In the genomic region with DNA sequence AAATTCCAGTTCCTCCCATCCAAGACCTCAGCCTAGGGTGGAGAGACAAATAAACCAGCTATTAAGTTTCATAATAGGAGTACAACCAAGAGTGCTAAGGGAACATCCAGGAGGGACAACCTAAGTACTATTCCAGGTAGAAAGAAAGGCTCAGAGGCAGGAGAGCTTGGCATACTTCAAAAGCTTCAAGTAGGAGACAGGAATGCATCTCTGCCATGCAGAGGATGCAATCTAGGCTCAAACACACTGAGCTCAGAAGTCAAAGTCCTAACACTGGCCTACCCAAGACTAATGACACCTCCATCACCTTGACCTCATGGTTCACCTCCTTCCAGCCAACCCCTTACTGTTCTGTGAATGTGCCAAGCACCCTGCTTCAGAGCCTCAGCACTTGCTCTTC, we compare ENCODE assay signal across 19 cellular contexts.
"Had no signal": no experiment of that assay in that cellular context is flagged by ENCODE, and none has a peak within 500 bp of the region (broad histone marks: within the 10 kb centered on the region; RNA-seq: fewer than 3 reads in every experiment).

No MANE protein-coding gene starts in this region.

- DNase-seq: activated CD4-positive, alpha-beta T cell treated with anti-CD3 and anti-CD28 coated beads for 36 hours; activated CD8-positive, alpha-beta T cell treated with anti-CD3 and anti-CD28 coated beads for 36 hours; activated naive CD4-positive, alpha-beta T cell treated with Interleukin-2 at 50 U/mL for 16 hours; activated naive CD8-positive, alpha-beta T cell treated with anti-CD3 and anti-CD28 coated beads, Interleukin-2, amount 10 ng/mL, durations not matched to agents 7 days and 5 days; activated T-cell treated with anti-CD3 and anti-CD28 coated beads, Interleukin-2, amount 50 U/mL, for 1 hour; cortex of kidney; heart left ventricle; immature natural killer cell; occipital lobe; stimulated activated CD4-positive, alpha-beta T cell treated with anti-CD3 and anti-CD28 coated beads, Interleukin-2, amount 100 ng/mL, for 24 hours; stimulated activated naive CD4-positive, alpha-beta T cell treated with Interleukin-2 at 50 U/mL for 16 hours had no signal

- H3K27me3 ChIP-seq: gastroesophageal sphincter, heart left ventricle, thyroid gland had no signal

- H3K27ac Mint-ChIP-seq: activated CD4-positive, alpha-beta T cell treated with anti-CD3 and anti-CD28 coated beads for 36 hours; activated CD8-positive, alpha-beta T cell treated with anti-CD3 and anti-CD28 coated beads for 36 hours; activated naive CD8-positive, alpha-beta T cell treated with anti-CD3 and anti-CD28 coated beads, Interleukin-2, amount 10 ng/mL, durations not matched to agents 7 days and 5 days; activated T-helper 2 cell treated with anti-CD3 and anti-CD28 coated beads, Interferon-gamma antibody, Interleukin-2, Interleukin-4, amounts not matched to agents 10 μg/mL and 5 μg/mL and 100 μg/mL, durations not matched to agents 14 hours and 24 hours and 36 hours; immature natural killer cell; T-helper 2 cell treated with Interferon-gamma antibody and Interleukin-4, amounts not matched to agents 5 μg/mL and 100 μg/mL, for 36 hours had no signal

- H3K36me3 ChIP-seq: gastroesophageal sphincter, heart left ventricle, thyroid gland had no signal

- ATAC-seq: activated CD4-positive, alpha-beta T cell treated with anti-CD3 and anti-CD28 coated beads for 36 hours; activated CD8-positive, alpha-beta T cell treated with anti-CD3 and anti-CD28 coated beads for 36 hours; esophagus mucosa; gastroesophageal sphincter had no signal

- H3K9me3 ChIP-seq: gastroesophageal sphincter, heart left ventricle, thyroid gland had no signal

- H3K36me3 Mint-ChIP-seq: activated naive CD8-positive, alpha-beta T cell treated with anti-CD3 and anti-CD28 coated beads, Interleukin-2, amount 10 ng/mL, durations not matched to agents 7 days and 5 days; immature natural killer cell had no signal

- H3K27me3 Mint-ChIP-seq: activated naive CD8-positive, alpha-beta T cell treated with anti-CD3 and anti-CD28 coated beads, Interleukin-2, amount 10 ng/mL, durations not matched to agents 7 days and 5 days; central memory CD8-positive, alpha-beta T cell had no signal

- H3K27ac ChIP-seq: gastroesophageal sphincter, heart left ventricle, thyroid gland had no signal

- H3K4me1 Mint-ChIP-seq: activated CD4-positive, alpha-beta T cell treated with anti-CD3 and anti-CD28 coated beads for 36 hours; activated naive CD8-positive, alpha-beta T cell treated with anti-CD3 and anti-CD28 coated beads, Interleukin-2, amount 10 ng/mL, durations not matched to agents 7 days and 5 days; central memory CD8-positive, alpha-beta T cell; immature natural killer cell had no signal

- H3K9me3 Mint-ChIP-seq: activated CD8-positive, alpha-beta T cell treated with anti-CD3 and anti-CD28 coated beads for 36 hours; activated naive CD8-positive, alpha-beta T cell treated with anti-CD3 and anti-CD28 coated beads, Interleukin-2, amount 10 ng/mL, durations not matched to agents 7 days and 5 days; activated T-helper 2 cell treated with anti-CD3 and anti-CD28 coated beads, Interferon-gamma antibody, Interleukin-2, Interleukin-4, amounts not matched to agents 10 μg/mL and 5 μg/mL and 100 μg/mL, durations not matched to agents 14 hours and 24 hours and 36 hours; central memory CD8-positive, alpha-beta T cell; T-helper 2 cell treated with Interferon-gamma antibody and Interleukin-4, amounts not matched to agents 5 μg/mL and 100 μg/mL, for 36 hours had no signal

- H3K4me3 ChIP-seq: gastroesophageal sphincter, heart left ventricle, lung, thyroid gland had no signal

- H3K4me3 Mint-ChIP-seq: activated CD4-positive, alpha-beta T cell treated with anti-CD3 and anti-CD28 coated beads for 36 hours; activated CD8-positive, alpha-beta T cell treated with anti-CD3 and anti-CD28 coated beads for 36 hours; activated naive CD8-positive, alpha-beta T cell treated with anti-CD3 and anti-CD28 coated beads, Interleukin-2, amount 10 ng/mL, durations not matched to agents 7 days and 5 days; brain; central memory CD8-positive, alpha-beta T cell; immature natural killer cell; T-helper 2 cell treated with Interferon-gamma antibody and Interleukin-4, amounts not matched to agents 5 μg/mL and 100 μg/mL, for 36 hours had no signal
